Comparison of ENCODE assay signal across 10 cellular contexts in the genomic region with DNA sequence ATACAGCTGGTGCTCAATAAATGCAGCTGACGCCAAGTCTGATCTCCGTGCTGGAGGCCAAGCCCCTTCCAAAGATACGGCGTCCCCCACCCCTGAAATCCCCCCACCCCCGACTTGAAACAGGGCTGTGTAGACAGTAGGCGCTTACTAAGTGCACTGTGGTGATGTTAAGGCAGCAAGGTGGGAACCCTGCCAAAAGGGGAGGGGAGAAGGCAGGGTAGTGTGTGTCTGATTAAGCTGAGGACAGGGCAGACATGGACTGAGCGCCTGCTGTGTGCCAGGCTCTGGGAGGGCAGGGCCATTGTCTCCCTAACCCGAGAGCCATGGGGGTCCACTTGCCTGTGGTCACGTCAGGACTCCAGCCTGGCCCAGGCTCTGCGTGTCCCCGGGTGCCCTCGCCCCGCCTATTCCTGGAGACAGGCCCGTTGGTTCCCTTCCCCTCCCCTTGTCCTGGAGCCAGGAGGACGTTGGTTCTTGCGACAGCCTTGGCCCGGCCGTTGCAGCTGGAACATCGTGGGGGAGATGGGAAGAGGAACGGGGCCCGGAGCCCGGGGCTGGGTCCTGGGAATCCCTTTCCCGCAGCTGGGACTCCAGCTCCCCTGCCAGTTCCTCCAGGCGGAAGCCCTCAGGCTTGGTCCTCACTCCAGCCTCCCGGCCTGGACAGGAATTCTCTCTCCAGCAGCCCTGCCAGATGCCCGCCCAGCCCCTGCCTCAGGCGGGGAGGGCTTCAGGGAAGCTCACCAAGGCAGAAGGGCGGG. TPM values are rescaled to one million over a fixed set of nuclear protein-coding genes. Genes with fewer than 3 reads are reported as not detected.
DNase-seq lines count a peak whose midpoint lies in the region; TF ChIP-seq lines count a peak whose summit lies in the region.
"Had no signal": no experiment of that assay in that cellular context is flagged by ENCODE, and none has a peak within 500 bp of the region (broad histone marks: within the 10 kb centered on the region; RNA-seq: fewer than 3 reads in every experiment).

No MANE protein-coding gene starts in this region.

- H3K9me3 Mint-ChIP-seq in activated T-helper 1 cell treated with anti-CD3 and anti-CD28 coated beads, Interleukin-12 subunit alpha, Interleukin-12 subunit beta, Interleukin-2, Interleukin-4 antibody, amounts not matched to agents 30 ng/mL and 10 ng/mL and 1 ng/mL, durations not matched to agents 14 hours and 24 hours and 36 hours: no peaks in the 10 kb centered on the region
- H3K9me3 Mint-ChIP-seq: naive B cell had no signal

- no peaks in the 10 kb centered on the region for H3K4me1 Mint-ChIP-seq in activated T-helper 1 cell treated with anti-CD3 and anti-CD28 coated beads, Interleukin-12 subunit alpha, Interleukin-12 subunit beta, Interleukin-2, Interleukin-4 antibody, amounts not matched to agents 30 ng/mL and 10 ng/mL and 1 ng/mL, durations not matched to agents 14 hours and 24 hours and 36 hours (ENCODE audit: low read depth)

- no peak for TF ChIP-seq POLR2A in prostate gland (IDR thresholded peaks at IDR 0.05)

- 19% methylated on average over 27 of the region's 28 CpGs for WGBS in prostate gland

- no peak overlapping the region for H3K27ac Mint-ChIP-seq in activated T-helper 1 cell treated with anti-CD3 and anti-CD28 coated beads, Interleukin-12 subunit alpha, Interleukin-12 subunit beta, Interleukin-2, Interleukin-4 antibody, amounts not matched to agents 30 ng/mL and 10 ng/mL and 1 ng/mL, durations not matched to agents 14 hours and 24 hours and 36 hours
- H3K27ac Mint-ChIP-seq: naive B cell had no signal

- H3K4me3 ChIP-seq in fibroblast of pulmonary artery (replicated peaks; ENCODE audit: low read depth, low read length) (peak overlapping the region; percentile 22), prostate gland (no peak overlapping the region)
- H3K4me3 ChIP-seq: BLaER1 had no signal

- H3K4me1 ChIP-seq in prostate gland (replicated peaks): peaks cover 4% of the 10 kb centered on the region

- DNase-seq in NCI-H2029 (lab: John Stamatoyannopoulos, UW) (peak; percentile 54), NCI-H2029 treated with DMSO at 0.1 percent for 48 hours (lab: John Stamatoyannopoulos, UW) (no peak), RPMI7951 (ENCODE audit: low read depth) (peak; percentile 96), fibroblast of pulmonary artery (ENCODE audit: low read depth) (peak; percentile 98), prostate gland (ENCODE audit: low spot score) (peak; percentile 81), cerebellar nuclear complex (lab: John Stamatoyannopoulos, UW) (no peak)
- no peak for DNase-seq in activated T-helper 1 cell treated with anti-CD3 and anti-CD28 coated beads, Interleukin-12 subunit alpha, Interleukin-12 subunit beta, Interleukin-2, Interleukin-4 antibody, amounts not matched to agents 30 ng/mL and 10 ng/mL and 1 ng/mL, durations not matched to agents 14 hours and 24 hours and 36 hours (ENCODE audit: low spot score)
- no peak for DNase-seq in stimulated activated CD4-positive, alpha-beta T cell treated with anti-CD3 and anti-CD28 coated beads, Interleukin-2, amount 100 ng/mL, for 24 hours
- DNase-seq: naive B cell had no signal

- peaks cover 6% of the 10 kb centered on the region for H3K27me3 ChIP-seq in prostate gland (replicated peaks; ENCODE audit: insufficient read depth)

- TF ChIP-seq CTCF in fibroblast of pulmonary artery (IDR thresholded peaks at IDR 0.05; ENCODE audit: low read length, missing control alignments) (no peak), prostate gland (IDR thresholded peaks at IDR 0.05) (no peak)

- intact Hi-C loops in prostate gland (cut with DNase I): no loop called here
- intact Hi-C loops in activated T-helper 1 cell treated with anti-CD3 and anti-CD28 coated beads, Interleukin-12 subunit alpha, Interleukin-12 subunit beta, Interleukin-2, Interleukin-4 antibody, amounts not matched to agents 30 ng/mL and 10 ng/mL and 1 ng/mL, durations not matched to agents 14 hours and 24 hours and 36 hours (cut with micrococcal nuclease): no loop called here

- H3K36me3 ChIP-seq in prostate gland: no peaks in the 10 kb centered on the region
- H3K36me3 ChIP-seq: BLaER1 had no signal

- H3K27me3 Mint-ChIP-seq in activated T-helper 1 cell treated with anti-CD3 and anti-CD28 coated beads, Interleukin-12 subunit alpha, Interleukin-12 subunit beta, Interleukin-2, Interleukin-4 antibody, amounts not matched to agents 30 ng/mL and 10 ng/mL and 1 ng/mL, durations not matched to agents 14 hours and 24 hours and 36 hours (ENCODE audit: insufficient read depth): peaks cover 3% of the 10 kb centered on the region

- peak overlapping the region; percentile 55 to 64 for H3K27ac ChIP-seq in prostate gland
- H3K27ac ChIP-seq: BLaER1 had no signal

- H3K36me3 Mint-ChIP-seq in activated T-helper 1 cell treated with anti-CD3 and anti-CD28 coated beads, Interleukin-12 subunit alpha, Interleukin-12 subunit beta, Interleukin-2, Interleukin-4 antibody, amounts not matched to agents 30 ng/mL and 10 ng/mL and 1 ng/mL, durations not matched to agents 14 hours and 24 hours and 36 hours (ENCODE audit: low read depth): no peaks in the 10 kb centered on the region
- H3K36me3 Mint-ChIP-seq: naive B cell had no signal

- H3K9me3 ChIP-seq in prostate gland: no peaks in the 10 kb centered on the region
- H3K9me3 ChIP-seq: BLaER1 had no signal

- H3K4me3 Mint-ChIP-seq in activated T-helper 1 cell treated with anti-CD3 and anti-CD28 coated beads, Interleukin-12 subunit alpha, Interleukin-12 subunit beta, Interleukin-2, Interleukin-4 antibody, amounts not matched to agents 30 ng/mL and 10 ng/mL and 1 ng/mL, durations not matched to agents 14 hours and 24 hours and 36 hours: no peak overlapping the region

RNA-seq across cellular contexts. Expression of a gene that starts 1.7 kb away (rescaled TPM):
- total RNA-seq in RPMI7951 (2014; rRNA removed; shearing (Covaris generic)): not detected in 2 replicates
- 1 to 10 TPM in 1 of 2 donors, not detected in 1; 1.4 TPM for total RNA-seq in prostate gland
- total RNA-seq in activated T-helper 1 cell treated with anti-CD3 and anti-CD28 coated beads, Interleukin-12 subunit alpha, Interleukin-12 subunit beta, Interleukin-2, Interleukin-4 antibody, amounts not matched to agents 30 ng/mL and 10 ng/mL and 1 ng/mL, durations not matched to agents 14 hours and 24 hours and 36 hours: not detected in 2 replicates

RNA-seq across cellular contexts. Expression of a gene that starts 9.1 kb away (rescaled TPM):
- 0.29 and 0.60 TPM in 2 replicates for total RNA-seq in RPMI7951 (2014; rRNA removed; shearing (Covaris generic))
- 100 to 1,000 TPM in 1 of 2 donors, 10 to 100 TPM in 1; 92.2 to 167 TPM for total RNA-seq in prostate gland
- total RNA-seq in activated T-helper 1 cell treated with anti-CD3 and anti-CD28 coated beads, Interleukin-12 subunit alpha, Interleukin-12 subunit beta, Interleukin-2, Interleukin-4 antibody, amounts not matched to agents 30 ng/mL and 10 ng/mL and 1 ng/mL, durations not matched to agents 14 hours and 24 hours and 36 hours: 0.91 and 1.2 TPM in 2 replicates

RNA-seq across cellular contexts. Expression of a gene that starts 9.6 kb away (rescaled TPM):
- not detected in 2 replicates for total RNA-seq in RPMI7951 (2014; rRNA removed; shearing (Covaris generic))
- 1 to 10 TPM in 1 of 2 donors, not detected in 1; 2.6 TPM for total RNA-seq in prostate gland
- not detected in 2 replicates for total RNA-seq in activated T-helper 1 cell treated with anti-CD3 and anti-CD28 coated beads, Interleukin-12 subunit alpha, Interleukin-12 subunit beta, Interleukin-2, Interleukin-4 antibody, amounts not matched to agents 30 ng/mL and 10 ng/mL and 1 ng/mL, durations not matched to agents 14 hours and 24 hours and 36 hours

RNA-seq across cellular contexts. Expression of a gene that starts 22.8 kb away (rescaled TPM):
- total RNA-seq in RPMI7951 (2014; rRNA removed; shearing (Covaris generic)): not detected in 2 replicates
- 1 to 10 TPM in 1 of 2 donors, not detected in 1; 6.9 TPM for total RNA-seq in prostate gland
- total RNA-seq in activated T-helper 1 cell treated with anti-CD3 and anti-CD28 coated beads, Interleukin-12 subunit alpha, Interleukin-12 subunit beta, Interleukin-2, Interleukin-4 antibody, amounts not matched to agents 30 ng/mL and 10 ng/mL and 1 ng/mL, durations not matched to agents 14 hours and 24 hours and 36 hours: not detected in 2 replicates

RNA-seq across cellular contexts. Expression of a gene that starts 28.6 kb away (rescaled TPM):
- not detected in 2 replicates for total RNA-seq in RPMI7951 (2014; rRNA removed; shearing (Covaris generic))
- total RNA-seq in prostate gland: 10 to 100 TPM in 1 of 2 donors, under 1 TPM in 1; 0.27 to 20.3 TPM
- total RNA-seq in activated T-helper 1 cell treated with anti-CD3 and anti-CD28 coated beads, Interleukin-12 subunit alpha, Interleukin-12 subunit beta, Interleukin-2, Interleukin-4 antibody, amounts not matched to agents 30 ng/mL and 10 ng/mL and 1 ng/mL, durations not matched to agents 14 hours and 24 hours and 36 hours: not detected in 2 replicates

Comparison
In these comparisons a context has a peak if more than half of its experiments do, and no peak if none do; other contexts are left out.
1. DNase-seq: peak in NCI-H2029 (single experiment), RPMI7951 (single experiment), fibroblast of pulmonary artery (single experiment) and prostate gland (single experiment); none in NCI-H2029 treated with DMSO at 0.1 percent for 48 hours (single experiment), activated T-helper 1 cell treated with anti-CD3 and anti-CD28 coated beads, Interleukin-12 subunit alpha, Interleukin-12 subunit beta, Interleukin-2, Interleukin-4 antibody, amounts not matched to agents 30 ng/mL and 10 ng/mL and 1 ng/mL, durations not matched to agents 14 hours and 24 hours and 36 hours (single experiment), stimulated activated CD4-positive, alpha-beta T cell treated with anti-CD3 and anti-CD28 coated beads, Interleukin-2, amount 100 ng/mL, for 24 hours (0 of 2) and cerebellar nuclear complex (0 of 2).
2. RNA of a gene that starts 9.1 kb away (total RNA-seq): 92.2 to 167 TPM in prostate gland; 0.91 to 1.2 TPM in activated T-helper 1 cell treated with anti-CD3 and anti-CD28 coated beads, Interleukin-12 subunit alpha, Interleukin-12 subunit beta, Interleukin-2, Interleukin-4 antibody, amounts not matched to agents 30 ng/mL and 10 ng/mL and 1 ng/mL, durations not matched to agents 14 hours and 24 hours and 36 hours and 0.29 to 0.60 TPM in RPMI7951; every median in the first group is over 10 times any median in the second.